25 cellular contexts compared by ENCODE assay signal in genomic region chr7:151254851-151255250, GRCh38. TPM values are rescaled to one million over a fixed set of nuclear protein-coding genes. Genes with fewer than 3 reads are reported as not detected.
"Had no signal": no experiment of that assay in that cellular context is flagged by ENCODE, and none has a peak within 500 bp of the region (broad histone marks: within the 10 kb centered on the region; RNA-seq: fewer than 3 reads in every experiment).

No MANE protein-coding gene starts in this region.

- H3K27me3 ChIP-seq: dorsolateral prefrontal cortex, pancreas, right lobe of liver had no signal

- H3K9me3 ChIP-seq: left lung, pancreas, right lobe of liver, stomach had no signal

- H3K4me3 ChIP-seq: dorsolateral prefrontal cortex, left lung, pancreas, right lobe of liver, stomach had no signal

- H3K36me3 ChIP-seq: left lung, pancreas, right lobe of liver, stomach had no signal

- DNase-seq: central memory CD4-positive, alpha-beta T cell; cortex of kidney; effector CD8-positive, alpha-beta T cell; foreskin melanocyte; head of caudate nucleus; hippocampal formation; mesendoderm; naive B cell; nucleus accumbens; right lobe of liver; stimulated activated CD4-positive, alpha-beta T cell treated with anti-CD3 and anti-CD28 coated beads, Interleukin-2, amount 100 ng/mL, for 24 hours; stimulated activated CD4-positive, alpha-beta T cell treated with anti-CD3 and anti-CD28 coated beads, Interleukin-4, amount 100 ng/mL, for 4 hours; stimulated activated naive CD4-positive, alpha-beta T cell; stomach; trophoblast cell had no signal

- ATAC-seq: left lung, pancreas, right lobe of liver had no signal

- H3K27ac ChIP-seq: left lung, pancreas, right lobe of liver, stomach had no signal

- FAIRE-seq: islet of Langerhans, pancreas, urothelium cell line had no signal

- H3K9me3 Mint-ChIP-seq: naive B cell had no signal

RNA-seq across cellular contexts. Expression of gene H2BK1, which starts 44.6 kb away (rescaled TPM):
- total RNA-seq: left lung, pancreas, progenitor cell of endocrine pancreas, right lobe of liver, skeletal muscle tissue, stomach had no signal
- polyA plus RNA-seq: esophagus, lung, neural cell, pancreas, stomach had no signal
